ENCODE assay signal across 1 cellular context in genomic region chr1:192575499-192576189, GRCh38.
A peak's percentile ranks its signal among the peaks of the same experiment; 100 is the strongest.
TF ChIP-seq lines count a peak whose summit lies in the region.

Gene RGS1, plus strand, starts transcription at chr1:192575773. Its CDS starts 20 bp downstream, at chr1:192575793.

TF ChIP-seq in GM12878, 131 proteins besides CTCF, POLR2A, EP300 and RAD21 (continued from another document and continues in another):
- TF ChIP-seq E4F1 (IDR thresholded peaks at IDR 0.05; ENCODE audit: borderline replicate concordance, partially characterized antibody) (no peak), SKIL (IDR thresholded peaks at IDR 0.05; ENCODE audit: low read depth, poor library complexity, severe bottlenecking) (peak; percentile 98), ZNF24 (IDR thresholded peaks at IDR 0.05) (peak; percentile 93), NFIC (IDR thresholded peaks at IDR 0.05; ENCODE audit: low read depth, low read length) (peak; percentile 93), HSF1 (IDR thresholded peaks at IDR 0.05; ENCODE audit: low read depth, low read length) (no peak), SUPT20H (IDR thresholded peaks at IDR 0.05; ENCODE audit: borderline replicate concordance, control insufficient read depth, low read depth, low read length) (no peak), CBX3 (IDR thresholded peaks at IDR 0.05; ENCODE audit: borderline replicate concordance, low read depth) (no peak), WRNIP1 (IDR thresholded peaks at IDR 0.05; ENCODE audit: borderline replicate concordance, low read depth, low read length) (peak; percentile 75; the same call in 1 of the 2 replicates), IRF4 (IDR thresholded peaks at IDR 0.05; ENCODE audit: low read depth, low read length) (peak; percentile 40; the same call in 1 of the 2 replicates), BACH1 (IDR thresholded peaks at IDR 0.05; ENCODE audit: borderline replicate concordance) (peak; percentile 93; the same call in 1 of the 2 replicates), PKNOX1 (IDR thresholded peaks at IDR 0.05) (peak; percentile 83), ETV6 (conservative IDR thresholded peaks at IDR 0.05 in 1 of 2, IDR thresholded peaks at IDR 0.05 in 1 of 2; ENCODE audit: borderline replicate concordance in 1 of 2, low read depth in 1 of 2) (peak in 1 of 2 experiments; percentile 79; a peak in 2 of 4 replicates), BMI1 (IDR thresholded peaks at IDR 0.05; ENCODE audit: borderline replicate concordance) (peak; percentile 84; the same call in 1 of the 2 replicates), MTA3 (IDR thresholded peaks at IDR 0.05; ENCODE audit: borderline replicate concordance, low read length) (peak; percentile 92), FOXM1 (IDR thresholded peaks at IDR 0.05; ENCODE audit: low read depth, low read length) (peak; percentile 88), POLR2AphosphoS2 (IDR thresholded peaks at IDR 0.05; ENCODE audit: low read depth, low read length) (peak; percentile 100), STAT1 (conservative IDR thresholded peaks at IDR 0.05) (peak; percentile 93; the same call in 1 of the 2 replicates), REST (IDR thresholded peaks at IDR 0.05; ENCODE audit: low read depth, low read length) (no peak), CREB1 (IDR thresholded peaks at IDR 0.05; ENCODE audit: low read depth) (peak; percentile 96), RB1 (IDR thresholded peaks at IDR 0.05; ENCODE audit: borderline replicate concordance) (peak; percentile 75; the same call in 1 of the 2 replicates), IKZF1 (conservative IDR thresholded peaks at IDR 0.05) (peak; percentile 92), BCL3 (IDR thresholded peaks at IDR 0.05; ENCODE audit: borderline replicate concordance, insufficient read depth, low read depth, low read length, poor library complexity, severe bottlenecking) (peak; percentile 78), NR2F1 (conservative IDR thresholded peaks at IDR 0.05) (peak; percentile 73), ESRRA (IDR thresholded peaks at IDR 0.05; ENCODE audit: low read length) (peak; percentile 75; the same call in 1 of the 2 replicates), RCOR1 (conservative IDR thresholded peaks at IDR 0.05; ENCODE audit: low read depth, low read length) (no peak; the same call in 1 of the 2 replicates), KDM1A (IDR thresholded peaks at IDR 0.05; ENCODE audit: borderline replicate concordance) (no peak), MAX (IDR thresholded peaks at IDR 0.05; ENCODE audit: low read depth, low read length) (peak; percentile 82), HDAC2 (IDR thresholded peaks at IDR 0.05) (no peak), ZBTB11 (CRISPR knock-in tag; IDR thresholded peaks at IDR 0.05) (peak; percentile 4; the same call in 1 of the 2 replicates), RAD51 (IDR thresholded peaks at IDR 0.05) (peak; percentile 89), SREBF1 (IDR thresholded peaks at IDR 0.05; ENCODE audit: low read length) (0 out of 2 replicates have a peak, but pooled peaks have one; percentile 37), NR2C1 (IDR thresholded peaks at IDR 0.05) (no peak), LARP7 (IDR thresholded peaks at IDR 0.05) (peak; percentile 89), KLF5 (IDR thresholded peaks at IDR 0.05; ENCODE audit: partially characterized antibody) (peak; percentile 96), SMC3 (IDR thresholded peaks at IDR 0.05; ENCODE audit: borderline replicate concordance, low read length) (peak; percentile 29; the same call in 1 of the 2 replicates), ZZZ3 (IDR thresholded peaks at IDR 0.05; ENCODE audit: control insufficient read depth, insufficient read length, low read depth) (no peak), ZNF274 (IDR thresholded peaks at IDR 0.05; ENCODE audit: insufficient read depth, insufficient read length) (no peak), HDGF (IDR thresholded peaks at IDR 0.05) (no peak), NRF1 (conservative IDR thresholded peaks at IDR 0.05; ENCODE audit: low read depth, low read length) (no peak), EED (IDR thresholded peaks at IDR 0.05; ENCODE audit: low read depth) (peak; percentile 70; the same call in 1 of the 2 replicates), KAT2A (conservative IDR thresholded peaks at IDR 0.05; ENCODE audit: control insufficient read depth, low read depth, low read length) (no peak), CHD2 (IDR thresholded peaks at IDR 0.05; ENCODE audit: borderline replicate concordance, low read depth, low read length) (peak; percentile 86), SRF (IDR thresholded peaks at IDR 0.05; ENCODE audit: low read depth in 2 of 2, low read length in 2 of 2) (no peak), ATF2 (IDR thresholded peaks at IDR 0.05; ENCODE audit: low read length) (peak; percentile 98), BCL11A (IDR thresholded peaks at IDR 0.05; ENCODE audit: low read depth, low read length) (peak; percentile 82), ZNF207 (IDR thresholded peaks at IDR 0.05; ENCODE audit: borderline replicate concordance) (peak; percentile 98), TAF1 (IDR thresholded peaks at IDR 0.05; ENCODE audit: borderline replicate concordance, low read depth, low read length) (peak; percentile 94), ATF3 (IDR thresholded peaks at IDR 0.05; ENCODE audit: borderline replicate concordance, extremely low read depth, low read depth, low read length) (no peak)
